Comparison of ENCODE assay signal across 14 cellular contexts in the genomic region with DNA sequence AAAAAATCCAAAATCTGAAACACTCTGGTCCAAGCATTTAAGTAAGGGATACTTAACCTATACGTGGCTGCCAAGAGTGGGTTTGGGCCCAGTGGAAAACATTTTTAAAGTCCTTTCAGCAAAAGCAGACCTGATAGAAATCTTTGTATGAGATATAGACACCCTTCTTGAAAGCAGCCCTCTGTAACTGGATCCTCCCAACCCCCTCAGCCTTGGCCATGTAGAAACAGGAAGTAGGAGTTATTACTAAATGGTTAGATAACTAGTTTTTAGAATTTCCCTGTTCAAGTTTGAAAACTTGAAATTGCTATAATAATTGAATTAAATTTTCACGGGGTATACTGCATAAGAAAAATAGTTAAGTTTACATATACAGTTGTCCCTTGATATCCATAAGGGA.
DNase-seq lines count a peak whose midpoint lies in the region; ATAC-seq and FAIRE-seq lines count a peak whose summit lies in the region.
"Had no signal": no experiment of that assay in that cellular context is flagged by ENCODE, and none has a peak within 500 bp of the region (broad histone marks: within the 10 kb centered on the region; RNA-seq: fewer than 3 reads in every experiment).

No MANE protein-coding gene starts in this region.

- DNase-seq in AML-193 (lab: John Stamatoyannopoulos, UW): peak; percentile 54 to 68
- DNase-seq in RCC 7860 (ENCODE audit: low spot score): peak; percentile 39
- DNase-seq in fibroblast of gingiva (ENCODE audit: low read depth): peak; percentile 34
- no peak for DNase-seq in DMS79 (lab: John Stamatoyannopoulos, UW)
- DNase-seq in RKO (ENCODE audit: low spot score): no peak
- no peak for DNase-seq in activated CD8-positive, alpha-beta memory T cell treated with anti-CD3 and anti-CD28 coated beads, Interleukin-2, amount 50 U/mL, for 48 hours
- DNase-seq: NCI-H2029 treated with DMSO at 0.1 percent for 48 hours, psoas muscle had no signal

- peak; percentile 59 for ATAC-seq in HG02884 (IDR thresholded peaks at IDR 0.05; ENCODE audit: unreplicated experiment)
- no peak for ATAC-seq in GM18907 (IDR thresholded peaks at IDR 0.05; ENCODE audit: unreplicated experiment)
- ATAC-seq: HCT116, Panc1, psoas muscle had no signal

- no peak for FAIRE-seq in RCC 7860 (lab: Jason Lieb, UNC)
- FAIRE-seq: GM18507, TTC549 had no signal

Comparison
In these comparisons a context has a peak if more than half of its experiments do, and no peak if none do; other contexts are left out.
1. DNase-seq: peak in AML-193 (2 of 2), RCC 7860 (single experiment) and fibroblast of gingiva (single experiment); none in DMS79 (single experiment), RKO (single experiment) and activated CD8-positive, alpha-beta memory T cell treated with anti-CD3 and anti-CD28 coated beads, Interleukin-2, amount 50 U/mL, for 48 hours (single experiment).